Comparison of ENCODE assay signal across 14 cellular contexts in genomic region chr4:73867783-73868182, GRCh38. TPM values are rescaled to one million over a fixed set of nuclear protein-coding genes. Genes with fewer than 3 reads are reported as not detected.
DNase-seq lines count a peak whose midpoint lies in the region; ATAC-seq, FAIRE-seq and TF ChIP-seq lines count a peak whose summit lies in the region.
"Had no signal": no experiment of that assay in that cellular context is flagged by ENCODE, and none has a peak within 500 bp of the region (broad histone marks: within the 10 kb centered on the region; RNA-seq: fewer than 3 reads in every experiment).

No MANE protein-coding gene starts in this region.

- peak; percentile 31; the same call in 1 of the 2 replicates for TF ChIP-seq CTCF in WERI-Rb-1 (IDR thresholded peaks at IDR 0.05; ENCODE audit: low read depth, low read length)
- TF ChIP-seq CTCF in keratinocyte (optimal IDR thresholded peaks at IDR 0.05 in 1 of 3, IDR thresholded peaks at IDR 0.05 in 1 of 3, conservative IDR thresholded peaks at IDR 0.05 in 1 of 3; ENCODE audit: extremely low read depth in 1 of 3, insufficient read depth in 2 of 3, low read length in 3 of 3): peak; percentile 54 to 88 (median 59)

- H3K27ac ChIP-seq in WERI-Rb-1: no peak overlapping the region
- peak overlapping the region; percentile 79 for H3K27ac ChIP-seq in keratinocyte (ENCODE audit: control insufficient read depth, insufficient read depth, low read length)

- peak; percentile 81 for FAIRE-seq in keratinocyte (lab: Jason Lieb, UNC)

- peak overlapping the region; percentile 95 for H3K4me2 ChIP-seq in keratinocyte (ENCODE audit: control insufficient read depth, extremely low read depth, insufficient read depth, low read depth, low read length)

- dilution Hi-C loops in keratinocyte (cut with MboI; ENCODE audit: extremely low pct_ligation_motif_present, low sequenced_read_pairs): no loop called here

- H3K9me1 ChIP-seq in keratinocyte (ENCODE audit: control insufficient read depth, extremely low read depth, insufficient read depth, low read length): no peaks in the 10 kb centered on the region

- H4K20me1 ChIP-seq in keratinocyte (ENCODE audit: control insufficient read depth, extremely low read depth, insufficient read depth, low read length): no peaks in the 10 kb centered on the region

- H3K9me3 ChIP-seq in WERI-Rb-1 (ENCODE audit: severe bottlenecking) (no peaks in the 10 kb centered on the region), keratinocyte (ENCODE audit: control insufficient read depth, low read depth, low read length) (no peaks in the 10 kb centered on the region)
- H3K9me3 ChIP-seq: esophagus squamous epithelium, upper lobe of left lung had no signal

- H3K36me3 ChIP-seq in WERI-Rb-1 (no peaks in the 10 kb centered on the region), keratinocyte (ENCODE audit: control insufficient read depth in 2 of 2, extremely low read depth in 1 of 2, insufficient read depth in 2 of 2, low read length in 2 of 2) (peaks cover 0 to 2% of the 10 kb centered on the region in 2 experiments)
- H3K36me3 ChIP-seq: esophagus squamous epithelium, upper lobe of left lung had no signal

- H3K27me3 ChIP-seq in WERI-Rb-1 (ENCODE audit: insufficient read depth, low read depth, severe bottlenecking) (no peaks in the 10 kb centered on the region), keratinocyte (ENCODE audit: control insufficient read depth, extremely low read depth, insufficient read depth, low read length) (no peaks in the 10 kb centered on the region)
- H3K27me3 ChIP-seq: upper lobe of left lung had no signal

- in situ Hi-C loops in ACHN (cut with HindIII; ENCODE audit: low pct_ligation_motif_present, low pct_unique_long_range_greater_than_20kb, low sequenced_read_pairs): no loop called here

- no peaks in the 10 kb centered on the region for H3K79me2 ChIP-seq in keratinocyte (ENCODE audit: control insufficient read depth, insufficient read depth, low read length)

- no peak overlapping the region for H3K9ac ChIP-seq in keratinocyte (ENCODE audit: control insufficient read depth, extremely low read depth, insufficient read depth, low read length)

- ATAC-seq in GM19463 (IDR thresholded peaks at IDR 0.05; ENCODE audit: unreplicated experiment): no peak
- no peak for ATAC-seq in HG03442 (IDR thresholded peaks at IDR 0.05; ENCODE audit: unreplicated experiment)
- ATAC-seq: activated T-cell treated with anti-CD3 and anti-CD28 coated beads, Interleukin-2, amount 50 U/mL, for 72 hours had no signal

- H2AFZ ChIP-seq in keratinocyte (ENCODE audit: control insufficient read depth, low read length): no peak overlapping the region

- peaks cover 41% of the 10 kb centered on the region for H3K4me1 ChIP-seq in keratinocyte (ENCODE audit: control insufficient read depth, extremely low read depth, insufficient read depth, low read length)

- peak; percentile 75 for DNase-seq in ACHN
- peak; percentile 82 for DNase-seq in M059J (ENCODE audit: low read depth)
- DNase-seq in WERI-Rb-1: peak; percentile 32
- DNase-seq in keratinocyte (ENCODE audit: low read depth, low spot score): peak; percentile 57
- DNase-seq in RKO (ENCODE audit: low spot score): no peak
- DNase-seq in NK-92 (lab: John Stamatoyannopoulos, UW; ENCODE audit: unreplicated experiment): no peak
- DNase-seq: activated T-cell treated with anti-CD3 and anti-CD28 coated beads, Interleukin-2, amount 50 U/mL, for 72 hours; EL; esophagus squamous epithelium; NCI-H1694; stimulated activated CD4-positive, alpha-beta T cell treated with anti-CD3 and anti-CD28 coated beads, Interleukin-12 subunit alpha, Interleukin-12 subunit beta, amount 100 ng/mL, for 4 hours had no signal

- H3K4me3 ChIP-seq in WERI-Rb-1 (ENCODE audit: low read depth, low read length) (no peak overlapping the region), keratinocyte (ENCODE audit: control insufficient read depth in 2 of 3, extremely low read depth in 1 of 3, insufficient read depth in 2 of 3, low read depth in 1 of 3, low read length in 3 of 3) (no peak overlapping the region)

RNA-seq across cellular contexts. Expression of gene CXCL1, which starts 1.4 kb away (rescaled TPM):
- 5.7 and 5.8 TPM in 2 replicates for total RNA-seq in M059J (2014; rRNA removed; shearing (Covaris generic))
- 12.0 to 40.7 TPM (median 35.5 TPM) in 3 replicates for polyA plus RNA-seq in keratinocyte
- polyA plus RNA-seq in keratinocyte (2011; ENCODE audit: low read depth): 1.1 TPM
- polyA plus RNA-seq in keratinocyte (2011; cell fraction: cytosol; rRNA removed): 36.6 and 37.0 TPM in 2 replicates
- polyA plus RNA-seq in keratinocyte (2011; cell fraction: nucleus; rRNA removed): 92.7 and 98.5 TPM in 2 replicates
- 3.6 and 28.9 TPM in 2 replicates for polyA plus RNA-seq in keratinocyte (2012; ENCODE audit: low replicate concordance)
- polyA minus RNA-seq in keratinocyte: 1.6 to 8.3 TPM (median 3.4 TPM) in 3 replicates
- polyA minus RNA-seq in keratinocyte (2011; cell fraction: cytosol; rRNA and poly(A)+ RNA removed): 8.6 TPM
- 10.4 and 15.7 TPM in 2 replicates for polyA minus RNA-seq in keratinocyte (2011; cell fraction: nucleus; rRNA and poly(A)+ RNA removed)
- total RNA-seq: activated T-cell treated with anti-CD3 and anti-CD28 coated beads, Interleukin-2, amount 50 U/mL, for 72 hours had no signal

RNA-seq across cellular contexts. Expression of gene PF4V1, which starts 14.7 kb away (rescaled TPM):
- not detected in 2 replicates for total RNA-seq in M059J (2014; rRNA removed; shearing (Covaris generic))
- polyA plus RNA-seq in keratinocyte: not detected in 3 replicates
- not detected for polyA plus RNA-seq in keratinocyte (2011; ENCODE audit: low read depth)
- not detected in 2 replicates for polyA plus RNA-seq in keratinocyte (2011; cell fraction: cytosol; rRNA removed)
- not detected in 2 replicates for polyA plus RNA-seq in keratinocyte (2011; cell fraction: nucleus; rRNA removed)
- not detected in 2 replicates for polyA plus RNA-seq in keratinocyte (2012; ENCODE audit: low replicate concordance)
- polyA minus RNA-seq in keratinocyte: not detected in 3 replicates
- not detected for polyA minus RNA-seq in keratinocyte (2011; cell fraction: cytosol; rRNA and poly(A)+ RNA removed)
- polyA minus RNA-seq in keratinocyte (2011; cell fraction: nucleus; rRNA and poly(A)+ RNA removed): not detected in 2 replicates
- total RNA-seq: activated T-cell treated with anti-CD3 and anti-CD28 coated beads, Interleukin-2, amount 50 U/mL, for 72 hours; esophagus squamous epithelium; upper lobe of left lung had no signal

RNA-seq across cellular contexts. Expression of gene CXCL6, which starts 31.3 kb away (rescaled TPM):
- 0.15 TPM in 2 replicates for total RNA-seq in M059J (2014; rRNA removed; shearing (Covaris generic))
- polyA plus RNA-seq in keratinocyte: 0.08 to 0.29 TPM in 2 of 3 replicates, not detected in the other
- polyA plus RNA-seq in keratinocyte (2011; ENCODE audit: low read depth): not detected
- 0.09 and 0.19 TPM in 2 replicates for polyA plus RNA-seq in keratinocyte (2011; cell fraction: cytosol; rRNA removed)
- 0.08 and 0.37 TPM in 2 replicates for polyA plus RNA-seq in keratinocyte (2011; cell fraction: nucleus; rRNA removed)
- polyA plus RNA-seq in keratinocyte (2012; ENCODE audit: low replicate concordance): 0.48 TPM in 1 of 2 replicates, not detected in the other
- polyA minus RNA-seq in keratinocyte: 0.23 TPM in 1 of 3 replicates, not detected in the others
- polyA minus RNA-seq in keratinocyte (2011; cell fraction: cytosol; rRNA and poly(A)+ RNA removed): not detected
- polyA minus RNA-seq in keratinocyte (2011; cell fraction: nucleus; rRNA and poly(A)+ RNA removed): not detected in 2 replicates
- total RNA-seq: activated T-cell treated with anti-CD3 and anti-CD28 coated beads, Interleukin-2, amount 50 U/mL, for 72 hours had no signal

Comparison
In these comparisons a context has a peak if more than half of its experiments do, and no peak if none do; other contexts are left out.
1. DNase-seq: peak in ACHN (single experiment), M059J (single experiment), WERI-Rb-1 (single experiment) and keratinocyte (single experiment); none in RKO (single experiment) and NK-92 (single experiment).